In genomic region chr1:36118396-36118795, GRCh38 we compare ENCODE assay signal across 20 cellular contexts. TPM values are rescaled to one million over a fixed set of nuclear protein-coding genes. Genes with fewer than 3 reads are reported as not detected.
"Had no signal": no experiment of that assay in that cellular context is flagged by ENCODE, and none has a peak within 500 bp of the region (broad histone marks: within the 10 kb centered on the region; RNA-seq: fewer than 3 reads in every experiment).

No MANE protein-coding gene starts in this region.

- H3K4me1 ChIP-seq: adrenal gland, colonic mucosa, foreskin keratinocyte had no signal

- H3K9ac ChIP-seq: neural progenitor cell had no signal

- ATAC-seq: foreskin keratinocyte; naive thymus-derived CD8-positive, alpha-beta T cell; stimulated activated naive B cell treated with anti-CD40 and anti-IgM and Interleukin-4, amounts not matched to agents 10 μg/mL and 1 μg/mL and 100 μg/mL, for 72 hours had no signal

- H3K4me2 ChIP-seq: neural progenitor cell had no signal

- H3K27ac ChIP-seq: adrenal gland, colonic mucosa, epithelial cell of prostate, foreskin keratinocyte, left ventricle myocardium inferior, neural progenitor cell, upper lobe of left lung had no signal

- H2AFZ ChIP-seq: neural progenitor cell had no signal

- DNase-seq: activated CD4-positive, alpha-beta memory T cell treated with anti-CD3 and anti-CD28 coated beads for 36 hours; activated CD4-positive, alpha-beta T cell treated with anti-CD3 and anti-CD28 coated beads for 4 hours; activated CD4-positive, CD25-positive, alpha-beta regulatory T cell; activated effector memory CD4-positive, alpha-beta T cell treated with anti-CD3 and anti-CD28 coated beads, Interleukin-2, amount 50 U/mL, for 16 hours; activated T-cell treated with anti-CD3 and anti-CD28 coated beads, Interleukin-2, amount 50 U/mL, for 48 hours; adrenal gland; colonic mucosa; foreskin keratinocyte; left ventricle myocardium inferior; naive thymus-derived CD8-positive, alpha-beta T cell; sigmoid colon; stimulated activated CD4-positive, alpha-beta T cell treated with anti-CD3 and anti-CD28 coated beads, Interleukin-2, amount 100 ng/mL, for 48 hours; stimulated activated CD8-positive, alpha-beta memory T cell treated with anti-CD3 and anti-CD28 coated beads, Interleukin-4, amount 100 ng/mL, for 48 hours; stimulated activated naive B cell treated with anti-CD40 and anti-IgM and Interleukin-4, amounts not matched to agents 10 μg/mL and 1 μg/mL and 100 μg/mL, for 72 hours; T-helper 1 cell; upper lobe of left lung had no signal

- H3K27me3 ChIP-seq: adrenal gland, colonic mucosa, sigmoid colon, upper lobe of left lung had no signal

- H3K9me3 ChIP-seq: adrenal gland, colonic mucosa, left ventricle myocardium inferior, sigmoid colon, upper lobe of left lung had no signal

- H3K36me3 ChIP-seq: adrenal gland, colonic mucosa, left ventricle myocardium inferior, neural progenitor cell, sigmoid colon, upper lobe of left lung had no signal

- H3K4me3 ChIP-seq: adrenal gland, colonic mucosa, left ventricle myocardium inferior, neural progenitor cell, sigmoid colon, upper lobe of left lung had no signal

RNA-seq across cellular contexts. Expression of gene COL8A2, which starts 6.6 kb away (rescaled TPM):
- total RNA-seq: activated CD4-positive, alpha-beta memory T cell treated with anti-CD3 and anti-CD28 coated beads for 36 hours had no signal

RNA-seq across cellular contexts. Expression of gene TEKT2, which starts 34.5 kb away (rescaled TPM):
- total RNA-seq: activated CD4-positive, alpha-beta memory T cell treated with anti-CD3 and anti-CD28 coated beads for 36 hours; left ventricle myocardium inferior; naive thymus-derived CD8-positive, alpha-beta T cell; osteoblast; posterior vena cava had no signal
- polyA plus RNA-seq: naive thymus-derived CD8-positive, alpha-beta T cell had no signal
